Comparison of ENCODE assay signal across 8 cellular contexts in the genomic region with DNA sequence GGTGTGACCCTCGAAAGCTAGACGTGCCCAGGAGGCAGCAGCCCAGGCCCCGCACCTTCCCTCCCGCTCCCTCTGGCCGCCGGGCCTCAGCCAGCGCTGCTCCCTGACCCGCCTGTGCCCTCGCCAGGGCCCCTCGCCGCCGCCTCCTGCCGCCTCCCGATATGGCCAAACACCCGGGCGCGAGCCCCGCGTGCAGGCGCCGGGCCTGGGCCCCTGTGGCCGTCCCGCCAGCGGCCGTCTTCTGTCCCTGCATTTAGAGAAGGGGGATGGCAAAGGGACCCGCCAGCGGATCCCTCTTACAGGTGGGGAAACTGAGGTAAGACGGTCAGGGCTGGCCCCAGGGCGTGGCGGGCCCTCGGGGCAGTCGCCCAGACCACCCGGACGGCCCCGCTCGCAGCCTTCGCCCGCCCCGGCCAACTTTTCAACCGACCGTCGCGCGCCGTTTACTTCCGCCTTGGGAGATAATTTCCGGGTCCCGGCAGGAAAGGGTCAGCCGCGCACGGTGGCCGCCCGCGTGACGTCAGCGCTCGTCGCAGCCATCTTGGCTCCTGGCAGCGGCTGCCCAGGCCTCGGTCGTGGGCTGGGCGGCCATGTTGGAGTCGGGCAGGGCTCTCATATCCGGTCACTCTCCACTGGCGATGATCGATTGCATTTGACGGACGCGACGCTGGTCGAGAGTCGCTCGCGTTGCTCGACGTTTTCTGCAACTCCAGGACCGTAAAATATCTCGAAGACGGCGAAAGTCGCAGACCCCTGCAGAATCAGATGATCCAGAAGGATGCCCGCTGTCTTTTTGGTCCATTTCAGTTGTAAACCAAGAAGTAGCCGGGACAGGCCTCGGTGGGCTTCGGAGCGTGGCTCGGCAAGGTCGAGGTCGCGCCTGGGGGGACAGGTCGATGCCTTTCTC. TPM values are rescaled to one million over a fixed set of nuclear protein-coding genes. Genes with fewer than 3 reads are reported as not detected.
DNase-seq lines count a peak whose midpoint lies in the region; ATAC-seq and TF ChIP-seq lines count a peak whose summit lies in the region.

No MANE protein-coding gene starts in this region.

- TF ChIP-seq CTCF in HFFc6 (IDR thresholded peaks at IDR 0.05) (no peak), adrenal gland (IDR thresholded peaks at IDR 0.05) (no peak), heart right ventricle (IDR thresholded peaks at IDR 0.05) (no peak), type B pancreatic cell (conservative IDR thresholded peaks at IDR 0.05) (no peak)

- H3K9me3 Mint-ChIP-seq in HFFc6, result no peaks in the 10 kb centered on the region; the same call in 1 of the 2 replicates
- H3K9me3 Mint-ChIP-seq in type B pancreatic cell, result no peaks in the 10 kb centered on the region

- 5 to 28% (median 22%) methylated on average over 17 to 91 of the region's 91 CpGs for WGBS in adrenal gland, 4 donors
- WGBS in heart right ventricle, 2 donors, result 8 to 20% methylated on average over 91 of the region's 91 CpGs

- H3K4me3 Mint-ChIP-seq in HFFc6 (peak overlapping the region; percentile 95), type B pancreatic cell (peak overlapping the region; percentile 98)

- H3K36me3 Mint-ChIP-seq in HFFc6 (ENCODE audit: low read depth) (peaks cover 5% of the 10 kb centered on the region; the same call in 1 of the 2 replicates), type B pancreatic cell (peaks cover 3% of the 10 kb centered on the region)

- intact Hi-C loops in adrenal gland (cut with DNase I) (no loop called here), heart right ventricle (cut with DNase I) (loop anchor here in 1 of 10 donors (10.0 kb wide), 1 partner anchor 397 kb away; no protein-coding TSS in a partner anchor), posterior cingulate gyrus (cut with DNase I) (loop anchor here (1.0 kb wide), 1 partner anchor 19 kb away; the partner anchor contains the start of genes CHTF18 and RPUSD1)

- H3K4me3 ChIP-seq in adrenal gland, result peak overlapping the region in 3 of 4 donors; percentile 33 to 82 (median 79)
- H3K4me3 ChIP-seq in heart right ventricle, result peak overlapping the region; percentile 66 to 99 (median 84)

- peak; percentile 96 to 99 (median 99) for ATAC-seq in heart right ventricle

- H3K4me1 Mint-ChIP-seq in HFFc6 (ENCODE audit: low read depth) (peaks cover 13% of the 10 kb centered on the region), type B pancreatic cell (ENCODE audit: unreplicated experiment) (peaks cover 3% of the 10 kb centered on the region)

- H3K27ac Mint-ChIP-seq in HFFc6 (peak overlapping the region; percentile 75), type B pancreatic cell (peak overlapping the region; percentile 85)

- H3K4me1 ChIP-seq in adrenal gland (replicated peaks in 1 of 2) (peaks cover 0 to 9% of the 10 kb centered on the region in 2 donors), heart right ventricle (peaks cover 0 to 25% (median 19%) of the 10 kb centered on the region in 9 donors)

- H3K27me3 Mint-ChIP-seq in HFFc6 (ENCODE audit: insufficient read depth), result peaks cover 3% of the 10 kb centered on the region
- H3K27me3 Mint-ChIP-seq in type B pancreatic cell, result peaks cover 51% of the 10 kb centered on the region

- H3K27me3 ChIP-seq in adrenal gland (peaks cover 2% of the 10 kb centered on the region), heart right ventricle (peaks cover 0 to 21% (median 18%) of the 10 kb centered on the region in 7 donors)

- DNase-seq in GM04504 (ENCODE audit: low read depth) (peak; percentile 81), HFFc6 (peak; percentile 90), NCI-H1105 (lab: John Stamatoyannopoulos, UW) (peak; percentile 64), T follicular helper cell (ENCODE audit: low read depth) (peak; percentile 69), adrenal gland (peak; percentile 92 to 96 (median 94)), heart right ventricle (peak; percentile 92 to 94), posterior cingulate gyrus (peak; percentile 86 to 99 (median 92)), type B pancreatic cell (ENCODE audit: extremely low spot score, unreplicated experiment) (peak; percentile 87)

- peak; percentile 36 to 76 for TF ChIP-seq POLR2A in adrenal gland (IDR thresholded peaks at IDR 0.05)

- no peaks in the 10 kb centered on the region for H3K9me3 ChIP-seq in adrenal gland (replicated peaks in 1 of 3)
- H3K9me3 ChIP-seq in heart right ventricle, result peaks cover 0 to 5% (median 0%) of the 10 kb centered on the region in 11 donors

- H3K27ac ChIP-seq in adrenal gland, result peak overlapping the region in 4 of 5 donors; percentile 79 to 87 (median 85)
- peak overlapping the region; percentile 41 to 99 (median 92) for H3K27ac ChIP-seq in heart right ventricle

- no peaks in the 10 kb centered on the region for H3K36me3 ChIP-seq in adrenal gland (replicated peaks in 1 of 2)
- H3K36me3 ChIP-seq in heart right ventricle, result no peaks in the 10 kb centered on the region

RNA-seq across cellular contexts. Expression of gene GNG13, which starts 7.1 kb away (rescaled TPM):
- not detected for total RNA-seq in HFFc6 (2021; fragmentation: NEBNext Ultra II Directional; extraction: Animal tissue kit (Norgen Biotek cat#: 25700))
- total RNA-seq in adrenal gland (not detected), heart right ventricle (not detected), type B pancreatic cell (ENCODE audit: low replicate concordance) (not detected in 2 replicates)
- polyA plus RNA-seq in adrenal gland (not detected), heart right ventricle (not detected)

RNA-seq across cellular contexts. Expression of gene CHTF18, which starts 19.2 kb away (rescaled TPM):
- total RNA-seq in HFFc6 (2021; fragmentation: NEBNext Ultra II Directional; extraction: Animal tissue kit (Norgen Biotek cat#: 25700)), result 10 to 100 TPM; 15.2 to 31.7 (median 26.0) TPM
- total RNA-seq in adrenal gland (10 to 100 TPM in 3 of 8 donors, 1 to 10 TPM in 5; 1.7 to 25.7 (median 8.2) TPM), heart right ventricle (1 to 10 TPM; 2.8 to 8.2 (median 5.2) TPM), type B pancreatic cell (ENCODE audit: low replicate concordance) (53.4 and 105 TPM in 2 replicates)
- polyA plus RNA-seq in adrenal gland (10 to 100 TPM in 2 of 3 donors, under 1 TPM in 1; 0.29 to 69.8 (median 60.8) TPM), heart right ventricle (1 to 10 TPM; 6.0 to 7.0 TPM)

RNA-seq across cellular contexts. Expression of gene RPUSD1, which starts 19.4 kb away (rescaled TPM):
- 10 to 100 TPM; 23.8 to 32.8 (median 25.8) TPM for total RNA-seq in HFFc6 (2021; fragmentation: NEBNext Ultra II Directional; extraction: Animal tissue kit (Norgen Biotek cat#: 25700))
- total RNA-seq in adrenal gland (10 to 100 TPM; 12.8 to 30.0 (median 20.4) TPM), heart right ventricle (10 to 100 TPM in 1 of 10 donors, 1 to 10 TPM in 9; 5.8 to 12.0 (median 7.9) TPM), type B pancreatic cell (ENCODE audit: low replicate concordance) (23.7 and 26.6 TPM in 2 replicates)
- polyA plus RNA-seq in adrenal gland (10 to 100 TPM in 2 of 3 donors, 1 to 10 TPM in 1; 1.1 to 40.1 (median 23.3) TPM), heart right ventricle (10 to 100 TPM; 13.7 to 23.3 TPM)

RNA-seq across cellular contexts. Expression of gene MSLN, which starts 47.1 kb away (rescaled TPM):
- under 1 TPM; 0.17 to 0.61 (median 0.36) TPM for total RNA-seq in HFFc6 (2021; fragmentation: NEBNext Ultra II Directional; extraction: Animal tissue kit (Norgen Biotek cat#: 25700))
- total RNA-seq in adrenal gland (under 1 TPM in 2 of 8 donors, not detected in 6; 0.43 to 0.46 TPM), heart right ventricle (1 to 10 TPM in 1 of 10 donors, under 1 TPM in 2, not detected in 7; 0.17 to 4.0 (median 0.38) TPM), type B pancreatic cell (ENCODE audit: low replicate concordance) (0.77 and 0.81 TPM in 2 replicates)
- polyA plus RNA-seq in adrenal gland (under 1 TPM in 1 of 3 donors, not detected in 2; 0.13 TPM), heart right ventricle (under 1 TPM in 1 of 2 donors, not detected in 1; 0.09 TPM)

Comparison
In these comparisons a context has a peak if more than half of its experiments do, and no peak if none do; other contexts are left out.
1. Peak in every context shown above with its lines: DNase-seq, ATAC-seq, H3K4me3 ChIP-seq and H3K27ac ChIP-seq.